22 cellular contexts compared by ENCODE assay signal in the genomic region with DNA sequence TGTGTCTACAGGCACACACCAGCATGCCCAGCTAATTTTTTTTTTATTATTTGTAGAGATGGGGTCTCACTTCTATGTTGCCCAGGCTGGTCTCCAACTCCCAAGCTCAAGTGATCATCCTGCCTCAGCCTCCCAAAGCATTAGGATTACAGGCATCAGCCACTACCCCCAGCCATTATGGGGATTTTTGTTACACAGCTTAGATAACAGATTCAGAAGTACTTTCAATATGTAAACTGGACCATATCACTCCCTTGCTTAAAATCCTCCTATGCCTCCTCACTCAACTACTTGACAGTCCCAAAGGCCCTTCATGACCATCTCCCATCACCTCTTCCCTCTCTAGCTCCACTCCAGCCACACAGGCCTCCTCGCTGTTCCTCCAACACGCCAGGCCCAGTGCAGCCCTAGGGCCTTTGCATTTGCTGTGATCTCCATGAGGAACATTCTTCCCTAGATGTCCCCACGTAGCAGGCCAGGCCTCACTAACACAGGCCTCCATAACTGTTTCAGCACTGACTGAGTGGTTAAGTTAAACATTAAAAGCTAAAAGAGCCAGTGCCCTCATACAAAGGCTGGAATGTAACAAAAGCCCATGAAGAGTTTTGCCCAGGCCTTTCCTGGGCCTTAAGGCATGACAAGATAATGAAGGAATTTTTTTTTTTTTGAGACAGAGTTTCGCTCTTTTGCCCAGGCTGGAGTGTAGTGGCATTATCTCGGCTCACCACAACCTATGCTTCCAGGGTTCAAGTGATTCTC. TPM values are rescaled to one million over a fixed set of nuclear protein-coding genes. Genes with fewer than 3 reads are reported as not detected.
DNase-seq lines count a peak whose midpoint lies in the region; ATAC-seq and TF ChIP-seq lines count a peak whose summit lies in the region.
"Had no signal": no experiment of that assay in that cellular context is flagged by ENCODE, and none has a peak within 500 bp of the region (broad histone marks: within the 10 kb centered on the region; RNA-seq: fewer than 3 reads in every experiment).

No MANE protein-coding gene starts in this region.

- peaks cover 34% of the 10 kb centered on the region for H3K36me3 Mint-ChIP-seq in activated CD4-positive, alpha-beta T cell treated with anti-CD3 and anti-CD28 coated beads for 36 hours (ENCODE audit: low read depth)
- H3K36me3 Mint-ChIP-seq in Caco-2 (ENCODE audit: insufficient read depth, unreplicated experiment) (peaks cover 42% of the 10 kb centered on the region), osteocyte (ENCODE audit: unreplicated experiment) (peaks cover 10% of the 10 kb centered on the region)

- H3K9me3 ChIP-seq in Caco-2 (no peaks in the 10 kb centered on the region), thyroid gland (no peaks in the 10 kb centered on the region)
- H3K9me3 ChIP-seq: BLaER1 treated with 17β-estradiol and CSF1 and Interleukin-3, amounts not matched to agents 10 nM and 100 nM; MG63 had no signal

- ATAC-seq in activated CD4-positive, alpha-beta T cell treated with anti-CD3 and anti-CD28 coated beads for 36 hours: no peak
- ATAC-seq: PC-3 had no signal

- CTCF ChIA-PET in activated CD4-positive, alpha-beta T cell treated with anti-CD3 and anti-CD28 coated beads for 36 hours (lab: Charles Lee): interaction anchor here (0.6 kb wide), 2 partner anchors 60 to 481 kb away, joined by 3 read pairs; no protein-coding TSS in a partner anchor
- CTCF ChIA-PET in Caco-2 (lab: Charles Lee): no interaction called here

- no peak overlapping the region for H3K4me3 Mint-ChIP-seq in activated CD4-positive, alpha-beta T cell treated with anti-CD3 and anti-CD28 coated beads for 36 hours
- H3K4me3 Mint-ChIP-seq in Caco-2 (ENCODE audit: unreplicated experiment): peak overlapping the region; percentile 35
- H3K4me3 Mint-ChIP-seq in osteocyte (ENCODE audit: unreplicated experiment): peak overlapping the region; percentile 27

- TF ChIP-seq CTCF in Caco-2 (IDR thresholded peaks at IDR 0.05; ENCODE audit: insufficient read depth in 1 of 2, low read depth in 1 of 2, low read length in 1 of 2, severe bottlenecking in 1 of 2, unreplicated experiment in 1 of 2) (no peak), osteocyte (IDR thresholded peaks at IDR 0.05) (no peak), thyroid gland (IDR thresholded peaks at IDR 0.05) (no peak)

- no peaks in the 10 kb centered on the region for H3K27me3 Mint-ChIP-seq in activated CD4-positive, alpha-beta T cell treated with anti-CD3 and anti-CD28 coated beads for 36 hours
- H3K27me3 Mint-ChIP-seq in Caco-2 (ENCODE audit: insufficient read depth, unreplicated experiment) (no peaks in the 10 kb centered on the region), osteocyte (ENCODE audit: unreplicated experiment) (no peaks in the 10 kb centered on the region)

- peaks cover 4% of the 10 kb centered on the region; the same call in 1 of the 2 replicates for H3K4me1 ChIP-seq in Caco-2
- peaks cover 8% of the 10 kb centered on the region in 2 donors for H3K4me1 ChIP-seq in thyroid gland

- H3K36me3 ChIP-seq in Caco-2 (ENCODE audit: control insufficient read depth, insufficient read depth, low read length) (no peaks in the 10 kb centered on the region), thyroid gland (peaks cover 14 to 22% of the 10 kb centered on the region in 2 donors)
- H3K36me3 ChIP-seq: MG63 had no signal

- H3K4me3 ChIP-seq in Caco-2 (ENCODE audit: low read depth, low read length) (no peak overlapping the region), thyroid gland (replicated peaks in 1 of 3) (no peak overlapping the region)
- H3K4me3 ChIP-seq: BLaER1 treated with 17β-estradiol and CSF1 and Interleukin-3, amounts not matched to agents 10 nM and 100 nM; MG63 had no signal

- POLR2A ChIA-PET in activated CD4-positive, alpha-beta T cell treated with anti-CD3 and anti-CD28 coated beads for 36 hours (lab: Charles Lee): no interaction called here
- POLR2A ChIA-PET in Caco-2 (lab: Charles Lee): no interaction called here

- peak overlapping the region; percentile 42 for H3K27ac Mint-ChIP-seq in activated CD4-positive, alpha-beta T cell treated with anti-CD3 and anti-CD28 coated beads for 36 hours
- H3K27ac Mint-ChIP-seq in Caco-2 (ENCODE audit: unreplicated experiment): no peak overlapping the region
- H3K27ac Mint-ChIP-seq in osteocyte (ENCODE audit: unreplicated experiment): no peak overlapping the region

- peaks cover 28% of the 10 kb centered on the region for H3K4me1 Mint-ChIP-seq in activated CD4-positive, alpha-beta T cell treated with anti-CD3 and anti-CD28 coated beads for 36 hours
- H3K4me1 Mint-ChIP-seq in Caco-2 (ENCODE audit: low read depth, unreplicated experiment): peaks cover 11% of the 10 kb centered on the region
- H3K4me1 Mint-ChIP-seq in osteocyte (ENCODE audit: unreplicated experiment): peaks cover 15% of the 10 kb centered on the region

- no peak overlapping the region for H3K27ac ChIP-seq in thyroid gland
- H3K27ac ChIP-seq: BLaER1 treated with 17β-estradiol and CSF1 and Interleukin-3, amounts not matched to agents 10 nM and 100 nM; RWPE1 had no signal

- no peaks in the 10 kb centered on the region for H3K9me3 Mint-ChIP-seq in activated CD4-positive, alpha-beta T cell treated with anti-CD3 and anti-CD28 coated beads for 36 hours (ENCODE audit: low read depth)
- H3K9me3 Mint-ChIP-seq in Caco-2 (ENCODE audit: unreplicated experiment) (no peaks in the 10 kb centered on the region), osteocyte (ENCODE audit: unreplicated experiment) (no peaks in the 10 kb centered on the region)

- 88 to 93% methylated on average over 5 of the region's 5 CpGs for WGBS in thyroid gland, 2 donors

- no peak for TF ChIP-seq POLR2A in thyroid gland (IDR thresholded peaks at IDR 0.05)

- no peaks in the 10 kb centered on the region for H3K27me3 ChIP-seq in Caco-2 (replicated peaks; ENCODE audit: control insufficient read depth, insufficient read depth, low read length)
- no peaks in the 10 kb centered on the region for H3K27me3 ChIP-seq in thyroid gland
- H3K27me3 ChIP-seq: BLaER1 treated with 17β-estradiol and CSF1 and Interleukin-3, amounts not matched to agents 10 nM and 100 nM; MG63 had no signal

- intact Hi-C loops in activated CD4-positive, alpha-beta T cell treated with anti-CD3 and anti-CD28 coated beads for 36 hours (cut with DNase I, micrococcal nuclease): no loop called here
- intact Hi-C loops in Caco-2 (cut with micrococcal nuclease; ENCODE audit: unreplicated experiment): loop anchor here (1.0 kb wide), 1 partner anchor 7 kb away; no protein-coding TSS in a partner anchor
- intact Hi-C loops in thyroid gland (cut with DNase I): no loop called here

- no peak for DNase-seq in activated CD4-positive, alpha-beta T cell treated with anti-CD3 and anti-CD28 coated beads for 36 hours
- DNase-seq in activated CD4-positive, alpha-beta T cell treated with anti-CD3 and anti-CD28 coated beads, Interleukin-2, amount 50 U/mL, for 1 hour: no peak
- no peak for DNase-seq in Caco-2
- peak; percentile 63 for DNase-seq in glomerular visceral epithelial cell (ENCODE audit: extremely low spot score)
- DNase-seq in osteocyte (ENCODE audit: extremely low spot score, unreplicated experiment): no peak
- DNase-seq in activated gamma-delta T cell treated with Interleukin-2 at 50 U/mL for 16 hours: no peak
- DNase-seq in OCI-M2 (lab: John Stamatoyannopoulos, UW; ENCODE audit: unreplicated experiment): no peak
- no peak for DNase-seq in thyroid gland
- DNase-seq: 8988T, DMS 273 treated with DMSO at 0.1 percent for 48 hours, GF-D8, GOT3, MG63, NCI-H1092, NCI-H146, NCI-H2081 treated with DMSO at 0.1 percent for 48 hours, NCI-H510A, NCI-H774, PC-3 had no signal

- no TSS peak for BruUV-seq in Caco-2 (replicated peaks; lab: Mats Ljungman, UMichigan)

RNA-seq across cellular contexts. Expression of a gene that starts 2.5 kb away (rescaled TPM):
- 10 to 100 TPM in 1 of 2 experiments, 1 to 10 TPM in 1; 9.6 to 15.4 TPM for total RNA-seq in activated CD4-positive, alpha-beta T cell treated with anti-CD3 and anti-CD28 coated beads for 36 hours
- total RNA-seq in Caco-2 (2022) (17.4 and 18.3 TPM in 2 replicates), osteocyte (10.0 and 10.8 TPM in 2 replicates), thyroid gland (10 to 100 TPM in 3 of 4 donors, 1 to 10 TPM in 1; 9.0 to 18.9 (median 13.6) TPM)

RNA-seq across cellular contexts. Expression of a gene that starts 8.2 kb away (rescaled TPM):
- 10 to 100 TPM; 40.8 to 50.7 TPM for total RNA-seq in activated CD4-positive, alpha-beta T cell treated with anti-CD3 and anti-CD28 coated beads for 36 hours
- total RNA-seq in Caco-2 (2022): 58.1 and 59.1 TPM in 2 replicates
- total RNA-seq in osteocyte: 45.3 and 49.5 TPM in 2 replicates
- 10 to 100 TPM; 28.6 to 56.0 (median 36.1) TPM for total RNA-seq in thyroid gland

RNA-seq across cellular contexts. Expression of a gene that starts 14.7 kb away (rescaled TPM):
- total RNA-seq in activated CD4-positive, alpha-beta T cell treated with anti-CD3 and anti-CD28 coated beads for 36 hours: not detected
- total RNA-seq in Caco-2 (2022): not detected in 2 replicates
- total RNA-seq in osteocyte: not detected in 2 replicates
- not detected for total RNA-seq in thyroid gland
- total RNA-seq: Daoy, PC-3 had no signal

RNA-seq across cellular contexts. Expression of a gene that starts 17.6 kb away (rescaled TPM):
- total RNA-seq in activated CD4-positive, alpha-beta T cell treated with anti-CD3 and anti-CD28 coated beads for 36 hours: under 1 TPM in 1 of 2 experiments, not detected in 1; 0.49 TPM
- total RNA-seq in Caco-2 (2022) (1.2 and 1.7 TPM in 2 replicates), osteocyte (not detected in 2 replicates), thyroid gland (not detected)
- total RNA-seq: Daoy had no signal

RNA-seq across cellular contexts. Expression of a gene that starts 41.0 kb away (rescaled TPM):
- total RNA-seq in activated CD4-positive, alpha-beta T cell treated with anti-CD3 and anti-CD28 coated beads for 36 hours: 1 to 10 TPM; 1.4 to 2.5 TPM
- total RNA-seq in Caco-2 (2022) (1.5 and 1.9 TPM in 2 replicates), osteocyte (0.73 and 0.97 TPM in 2 replicates), thyroid gland (1 to 10 TPM in 3 of 4 donors, not detected in 1; 1.2 to 3.3 (median 1.9) TPM)
- total RNA-seq: Daoy, PC-3 had no signal
